In genomic region chr1:41383094-41383852, GRCh38 we compare ENCODE assay signal across 8 cellular contexts. TPM values are rescaled to one million over a fixed set of nuclear protein-coding genes. Genes with fewer than 3 reads are reported as not detected.
DNase-seq lines count a peak whose midpoint lies in the region; ATAC-seq, FAIRE-seq and TF ChIP-seq lines count a peak whose summit lies in the region.

No MANE protein-coding gene starts in this region.

- no peak overlapping the region for H2AFZ ChIP-seq in neural progenitor cell (replicated peaks)
- no peak overlapping the region for H2AFZ ChIP-seq in OCI-LY7 (ENCODE audit: low read length)
- no peak overlapping the region for H2AFZ ChIP-seq in Karpas-422 (ENCODE audit: low read length)

- no peak overlapping the region for H3K27ac ChIP-seq in CD8-positive, alpha-beta memory T cell (ENCODE audit: low read depth, low read length)
- H3K27ac ChIP-seq in coronary artery (peak overlapping the region; percentile 97 to 100), neural progenitor cell (no peak overlapping the region), OCI-LY7 (ENCODE audit: low read depth, low read length, poor library complexity, severe bottlenecking) (no peak overlapping the region), Karpas-422 (ENCODE audit: low read length) (no peak overlapping the region)

- DNase-seq in CD8-positive, alpha-beta memory T cell = no peak
- peak; percentile 10 for DNase-seq in RCC 7860 (ENCODE audit: low spot score)
- no peak for DNase-seq in coronary artery (ENCODE audit: low spot score)
- DNase-seq in neural progenitor cell (ENCODE audit: low spot score) = peak; percentile 52
- no peak for DNase-seq in DMS53 treated with DMSO at 0.1 percent for 48 hours (lab: John Stamatoyannopoulos, UW; ENCODE audit: unreplicated experiment)
- no peak for DNase-seq in OCI-LY7 (ENCODE audit: low spot score)
- DNase-seq in Karpas-422 = no peak

- peaks cover 28% of the 10 kb centered on the region for H3K27me3 ChIP-seq in CD8-positive, alpha-beta memory T cell (ENCODE audit: insufficient read depth, low read length, poor library complexity, severe bottlenecking)
- H3K27me3 ChIP-seq in neural progenitor cell (peaks cover 84% of the 10 kb centered on the region), Karpas-422 (ENCODE audit: low read length) (no peaks in the 10 kb centered on the region)

- POLR2A ChIA-PET in CD8-positive, alpha-beta memory T cell (lab: Charles Lee) = interaction anchor here (1.3 kb wide), 1 partner anchor 15 kb away, joined by 3 read pairs; no protein-coding TSS in a partner anchor
- POLR2A ChIA-PET in OCI-LY7 (lab: Charles Lee) = no interaction called here

- peak overlapping the region; percentile 63 to 87 (median 74) for H3K4me3 Mint-ChIP-seq in CD8-positive, alpha-beta memory T cell
- H3K4me3 Mint-ChIP-seq in neural progenitor cell = peak overlapping the region; percentile 85

- H3K79me2 ChIP-seq in neural progenitor cell (ENCODE audit: low read depth) = no peaks in the 10 kb centered on the region
- no peaks in the 10 kb centered on the region for H3K79me2 ChIP-seq in OCI-LY7 (ENCODE audit: insufficient read depth, low read depth, low read length)
- no peaks in the 10 kb centered on the region for H3K79me2 ChIP-seq in Karpas-422 (ENCODE audit: low read length)

- BruUV-seq in OCI-LY7 (replicated peaks; lab: Mats Ljungman, UMichigan) = no TSS peak

- H3K36me3 ChIP-seq in CD8-positive, alpha-beta memory T cell (ENCODE audit: insufficient read depth, low read length) = no peaks in the 10 kb centered on the region
- H3K36me3 ChIP-seq in neural progenitor cell (no peaks in the 10 kb centered on the region), OCI-LY7 (ENCODE audit: insufficient read depth, low read length) (no peaks in the 10 kb centered on the region), Karpas-422 (ENCODE audit: insufficient read depth, low read length) (no peaks in the 10 kb centered on the region)

- H3K4me2 ChIP-seq in neural progenitor cell (peak overlapping the region; percentile 84), OCI-LY7 (ENCODE audit: low read length) (no peak overlapping the region), Karpas-422 (ENCODE audit: low read depth, low read length, poor library complexity, severe bottlenecking) (no peak overlapping the region)

- H3K9me3 ChIP-seq in CD8-positive, alpha-beta memory T cell (ENCODE audit: low read length) = no peaks in the 10 kb centered on the region
- H3K9me3 ChIP-seq in neural progenitor cell (ENCODE audit: low read depth) (no peaks in the 10 kb centered on the region), OCI-LY7 (ENCODE audit: low read length) (no peaks in the 10 kb centered on the region), Karpas-422 (ENCODE audit: low read length) (no peaks in the 10 kb centered on the region)

- H3K9ac ChIP-seq in neural progenitor cell = no peak overlapping the region
- no peak overlapping the region for H3K9ac ChIP-seq in Karpas-422 (ENCODE audit: low read length)

- CTCF ChIA-PET in CD8-positive, alpha-beta memory T cell (lab: Charles Lee) = no interaction called here
- CTCF ChIA-PET in OCI-LY7 (lab: Charles Lee; ENCODE audit: unreplicated experiment) = no interaction called here

- no peak for ATAC-seq in GM18861 (IDR thresholded peaks at IDR 0.05; ENCODE audit: unreplicated experiment)

- peaks cover 10 to 25% (median 13%) of the 10 kb centered on the region in 3 donors for H3K4me1 Mint-ChIP-seq in CD8-positive, alpha-beta memory T cell
- peaks cover 39% of the 10 kb centered on the region for H3K4me1 Mint-ChIP-seq in neural progenitor cell

- H3K4me1 ChIP-seq in CD8-positive, alpha-beta memory T cell (ENCODE audit: insufficient read depth, low read length) = no peaks in the 10 kb centered on the region
- H3K4me1 ChIP-seq in neural progenitor cell (peaks cover 52% of the 10 kb centered on the region), OCI-LY7 (ENCODE audit: insufficient read depth, low read length, poor library complexity, severe bottlenecking) (peaks cover 9% of the 10 kb centered on the region), Karpas-422 (ENCODE audit: low read length) (peaks cover 32% of the 10 kb centered on the region)

- peak overlapping the region in 4 of 8 donors; percentile 14 to 77 (median 55) for H3K27ac Mint-ChIP-seq in CD8-positive, alpha-beta memory T cell
- no peak overlapping the region for H3K27ac Mint-ChIP-seq in neural progenitor cell

- no peaks in the 10 kb centered on the region for H3K9me3 Mint-ChIP-seq in CD8-positive, alpha-beta memory T cell
- peaks cover 5% of the 10 kb centered on the region for H3K9me3 Mint-ChIP-seq in neural progenitor cell

- no peak for FAIRE-seq in RCC 7860 (lab: Jason Lieb, UNC)

- no peaks in the 10 kb centered on the region for H3K9me2 ChIP-seq in OCI-LY7 (ENCODE audit: insufficient read depth, low read length)
- H3K9me2 ChIP-seq in Karpas-422 (replicated peaks; ENCODE audit: insufficient read depth, low read length) = no peaks in the 10 kb centered on the region

- peaks cover 44 to 75% of the 10 kb centered on the region in 2 donors for H3K27me3 Mint-ChIP-seq in CD8-positive, alpha-beta memory T cell
- H3K27me3 Mint-ChIP-seq in neural progenitor cell (ENCODE audit: insufficient read depth, low read depth) = peaks cover 48% of the 10 kb centered on the region

- no peak overlapping the region for H3K4me3 ChIP-seq in CD8-positive, alpha-beta memory T cell (ENCODE audit: low read length)
- peak overlapping the region; percentile 91 for H3K4me3 ChIP-seq in coronary artery
- peak overlapping the region; percentile 52 for H3K4me3 ChIP-seq in neural progenitor cell
- H3K4me3 ChIP-seq in OCI-LY7 (ENCODE audit: low read depth, low read length, poor library complexity, severe bottlenecking) = no peak overlapping the region
- H3K4me3 ChIP-seq in Karpas-422 (ENCODE audit: low read length) = no peak overlapping the region

- no peak for TF ChIP-seq CTCF in coronary artery (IDR thresholded peaks at IDR 0.05)
- no peak for TF ChIP-seq CTCF in neural progenitor cell (IDR thresholded peaks at IDR 0.05)
- TF ChIP-seq CTCF in OCI-LY7 (conservative IDR thresholded peaks at IDR 0.05; ENCODE audit: low read length) = no peak

- intact Hi-C loops in OCI-LY7 (cut with micrococcal nuclease; ENCODE audit: unreplicated experiment) = no loop called here

- H3K36me3 Mint-ChIP-seq in CD8-positive, alpha-beta memory T cell = no peaks in the 10 kb centered on the region
- no peaks in the 10 kb centered on the region for H3K36me3 Mint-ChIP-seq in neural progenitor cell

- peaks cover 40% of the 10 kb centered on the region for H3F3A ChIP-seq in neural progenitor cell (ENCODE audit: low read depth)

- H4K20me1 ChIP-seq in neural progenitor cell (ENCODE audit: low read depth) (peaks cover 30% of the 10 kb centered on the region), OCI-LY7 (ENCODE audit: insufficient read depth, low read length) (no peaks in the 10 kb centered on the region), Karpas-422 (ENCODE audit: insufficient read depth, low read depth, low read length) (no peaks in the 10 kb centered on the region)

RNA-seq across cellular contexts. Expression of gene FOXO6, which starts 22.0 kb away (rescaled TPM):
- under 1 TPM in 1 of 2 experiments, not detected in 1; 0.11 TPM for total RNA-seq in CD8-positive, alpha-beta memory T cell
- not detected for polyA plus RNA-seq in CD8-positive, alpha-beta memory T cell
- 2.1 TPM in 1 of 2 replicates, not detected in the other for total RNA-seq in neural progenitor cell (ENCODE audit: low replicate concordance)
- total RNA-seq in OCI-LY7 (2014; rRNA removed; shearing (Covaris generic)) = not detected in 2 replicates
- not detected in 2 replicates for total RNA-seq in OCI-LY7 (2022)
- total RNA-seq in Karpas-422 (2014; rRNA removed; shearing (Covaris generic); ENCODE audit: low replicate concordance) = 0.51 TPM in 1 of 2 replicates, not detected in the other

Comparison
In these comparisons a context has a peak if more than half of its experiments do, and no peak if none do; other contexts are left out.
1. DNase-seq: peak in RCC 7860 (single experiment) and neural progenitor cell (single experiment); none in CD8-positive, alpha-beta memory T cell (0 of 5), coronary artery (single experiment), DMS53 treated with DMSO at 0.1 percent for 48 hours (single experiment), OCI-LY7 (single experiment) and Karpas-422 (single experiment).
2. H3K27ac ChIP-seq: peak in coronary artery (2 of 2); none in CD8-positive, alpha-beta memory T cell (single experiment), neural progenitor cell (single experiment), OCI-LY7 (single experiment) and Karpas-422 (single experiment).
3. H3K4me3 ChIP-seq: peak in coronary artery (single experiment) and neural progenitor cell (single experiment); none in CD8-positive, alpha-beta memory T cell (single experiment), OCI-LY7 (single experiment) and Karpas-422 (single experiment).